In genomic region chr2:9200634-9201015, GRCh38 we compare ENCODE assay signal across 15 cellular contexts.
"Had no signal": no experiment of that assay in that cellular context is flagged by ENCODE, and none has a peak within 500 bp of the region (broad histone marks: within the 10 kb centered on the region; RNA-seq: fewer than 3 reads in every experiment).

No MANE protein-coding gene starts in this region.

- ATAC-seq: activated naive CD4-positive, alpha-beta T cell treated with anti-CD3 and anti-CD28 coated beads, Interleukin-2, amount 50 U/mL, for 72 hours; stimulated activated naive CD8-positive, alpha-beta T cell treated with anti-CD3 and anti-CD28 coated beads, Interleukin-15, Interleukin-2, amounts not matched to agents 100 U/mL and 50 U/mL, for 24 hours; WTC11 had no signal

- H3K4me3 ChIP-seq: coronary artery, esophagus squamous epithelium, lung, transverse colon had no signal

- H3K27me3 ChIP-seq: transverse colon had no signal

- H3K36me3 ChIP-seq: esophagus squamous epithelium, transverse colon had no signal

- DNase-seq: activated CD4-positive, alpha-beta memory T cell treated with anti-CD3 and anti-CD28 coated beads, Interleukin-2, amount 10 ng/mL, durations not matched to agents 7 days and 5 days; activated CD4-positive, alpha-beta T cell treated with anti-CD3 and anti-CD28 coated beads for 4 hours; activated gamma-delta T cell; activated T-cell treated with anti-CD3 and anti-CD28 coated beads, Interleukin-2, amount 50 U/mL, for 48 hours; central memory CD4-positive, alpha-beta T cell; esophagus squamous epithelium; immature natural killer cell; naive B cell; stimulated activated naive CD8-positive, alpha-beta T cell treated with anti-CD3 and anti-CD28 coated beads, Interleukin-15, Interleukin-2, amounts not matched to agents 100 U/mL and 50 U/mL, for 24 hours; T-helper 2 cell; transverse colon had no signal

- H3K27ac ChIP-seq: esophagus squamous epithelium, transverse colon had no signal

- H3K9me3 ChIP-seq: esophagus squamous epithelium, transverse colon had no signal
